ENCODE assay signal across 22 cellular contexts in the genomic region with DNA sequence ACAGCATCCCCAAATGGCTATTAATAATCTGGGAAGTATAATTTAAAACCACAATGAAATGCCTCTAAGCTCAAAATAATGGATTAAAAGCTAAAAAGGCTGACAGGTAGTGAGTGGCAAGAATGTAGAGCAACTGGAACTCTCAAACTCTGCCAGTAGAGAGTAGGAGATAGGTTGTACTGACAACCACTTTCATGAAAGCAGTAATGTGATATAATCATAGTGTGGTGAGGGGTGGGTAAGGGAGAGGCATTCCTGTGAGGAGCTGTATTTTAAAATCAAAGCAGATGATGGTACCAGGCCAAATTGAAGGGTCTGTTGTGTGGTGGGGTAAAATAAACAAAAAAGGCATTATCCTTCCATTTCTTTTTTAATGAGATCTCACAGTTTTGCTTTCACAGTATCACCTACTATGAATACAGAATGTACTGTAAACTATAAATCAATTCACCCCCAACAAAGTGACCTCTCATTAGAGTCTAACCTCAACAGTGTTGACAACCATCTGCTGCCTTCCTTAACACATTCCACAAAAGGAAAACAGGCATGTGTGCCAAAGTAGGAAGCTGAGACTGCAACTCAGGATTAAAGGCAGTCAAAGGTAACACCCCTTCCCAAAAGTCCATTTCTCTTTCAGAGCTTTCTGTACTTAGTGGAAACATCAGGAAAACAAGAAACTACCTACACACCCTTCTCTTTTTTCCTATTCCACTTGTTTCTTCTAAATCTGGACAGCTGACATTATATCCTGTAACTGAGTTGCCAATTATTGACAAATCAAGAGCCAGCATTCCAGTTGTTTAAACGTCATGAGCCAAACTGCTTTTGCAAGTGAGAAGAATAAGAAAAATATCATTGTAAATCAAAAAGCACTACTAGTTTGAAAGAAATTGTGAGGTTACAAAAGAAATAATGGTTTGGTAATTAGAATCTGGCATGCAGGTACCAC.
DNase-seq lines count a peak whose midpoint lies in the region; ATAC-seq, FAIRE-seq and TF ChIP-seq lines count a peak whose summit lies in the region.
"Had no signal": no experiment of that assay in that cellular context is flagged by ENCODE, and none has a peak within 500 bp of the region (broad histone marks: within the 10 kb centered on the region; RNA-seq: fewer than 3 reads in every experiment).

No MANE protein-coding gene starts in this region.

- no peak for TF ChIP-seq EP300 in K562 (IDR thresholded peaks at IDR 0.05; ENCODE audit: low read length)

- no peak overlapping the region for H3K4me2 ChIP-seq in K562 (ENCODE audit: insufficient read depth, low read length)

- DNase-seq in Calu3 = no peak
- DNase-seq in HT-29 (ENCODE audit: low spot score) = peak; percentile 19
- DNase-seq in K562 (ENCODE audit: extremely low read depth in 1 of 4, low spot score in 3 of 4) = no peak
- peak; percentile 10 for DNase-seq in iris pigment epithelial cell (ENCODE audit: low read depth)
- no peak for DNase-seq in T-helper 2 cell
- DNase-seq in activated CD4-positive, alpha-beta T cell treated with anti-CD3 and anti-CD28 coated beads, Interleukin-2, amount 10 ng/mL, durations not matched to agents 24 days and 14 days = no peak
- DNase-seq in prostate gland (ENCODE audit: low spot score) = no peak
- DNase-seq in stimulated activated naive CD8-positive, alpha-beta T cell treated with anti-CD3 and anti-CD28 coated beads, Interleukin-15, amount 100 ng/mL, for 72 hours = no peak
- DNase-seq: activated CD8-positive, alpha-beta memory T cell treated with anti-CD3 and anti-CD28 coated beads, Interleukin-2, amount 10 ng/mL, durations not matched to agents 7 days and 5 days; activated naive CD4-positive, alpha-beta T cell treated with Interleukin-2 at 50 U/mL for 16 hours; BE2C; DMS79; head of caudate nucleus; Kasumi-1; naive B cell; NCI-H187 treated with DMSO at 0.1 percent for 48 hours; stimulated activated CD4-positive, alpha-beta T cell treated with anti-CD3 and anti-CD28 coated beads, Interleukin-1b, Interleukin-23, amount 100 ng/mL, for 48 hours; tibial artery had no signal

- no peaks in the 10 kb centered on the region for H3K27me3 ChIP-seq in K562 (ENCODE audit: control insufficient read depth in 2 of 2, insufficient read depth in 2 of 2, low read length in 2 of 2)
- H3K27me3 ChIP-seq in prostate gland (replicated peaks; ENCODE audit: insufficient read depth) = no peaks in the 10 kb centered on the region
- H3K27me3 ChIP-seq: BE2C, cardiac muscle cell, tibial artery had no signal

- H3K36me3 ChIP-seq in K562 (ENCODE audit: control insufficient read depth, insufficient read depth, low read length) (peaks cover 6% of the 10 kb centered on the region), prostate gland (no peaks in the 10 kb centered on the region)
- H3K36me3 ChIP-seq: BE2C, cardiac muscle cell, tibial artery had no signal

- peak; percentile 31; the same call in 1 of the 3 replicates for ATAC-seq in K562
- no peak for ATAC-seq in stimulated activated naive CD8-positive, alpha-beta T cell treated with anti-CD3 and anti-CD28 coated beads, Interleukin-15, amount 100 ng/mL, for 72 hours
- ATAC-seq: activated CD8-positive, alpha-beta memory T cell treated with anti-CD3 and anti-CD28 coated beads, Interleukin-2, amount 10 ng/mL, durations not matched to agents 7 days and 5 days; GM12878; WTC11 had no signal

- BruUV-seq in Calu3 (replicated peaks; lab: Mats Ljungman, UMichigan) (no TSS peak), K562 (replicated peaks; lab: Mats Ljungman, UMichigan) (no TSS peak)

- H3K9ac ChIP-seq in K562 (ENCODE audit: insufficient read depth in 1 of 2, low read depth in 2 of 2, low read length in 2 of 2) = no peak overlapping the region

- peaks cover 25% of the 10 kb centered on the region for H3K4me1 Mint-ChIP-seq in Calu3 (ENCODE audit: low read depth, unreplicated experiment)
- peaks cover 5% of the 10 kb centered on the region for H3K4me1 Mint-ChIP-seq in activated CD4-positive, alpha-beta T cell treated with anti-CD3 and anti-CD28 coated beads, Interleukin-2, amount 10 ng/mL, durations not matched to agents 24 days and 14 days
- peaks cover 9% of the 10 kb centered on the region for H3K4me1 Mint-ChIP-seq in stimulated activated naive CD8-positive, alpha-beta T cell treated with anti-CD3 and anti-CD28 coated beads, Interleukin-15, amount 100 ng/mL, for 72 hours
- H3K4me1 Mint-ChIP-seq: activated CD8-positive, alpha-beta memory T cell treated with anti-CD3 and anti-CD28 coated beads, Interleukin-2, amount 10 ng/mL, durations not matched to agents 7 days and 5 days; WTC11 had no signal

- peaks cover 85% of the 10 kb centered on the region for H3K79me2 ChIP-seq in K562 (ENCODE audit: control insufficient read depth, insufficient read depth, low read length)

- CTCF ChIA-PET in Calu3 (lab: Charles Lee) = interaction anchor here (1.3 kb wide), 1 partner anchor 226 kb away, joined by 3 read pairs; no protein-coding TSS in a partner anchor
- CTCF ChIA-PET in K562 (lab: Yijun Ruan, JAX; ENCODE audit: low intra/inter-chr PET ratio) = no interaction called here

- H2AFZ ChIP-seq in K562 (ENCODE audit: low read depth, low read length) = no peak overlapping the region

- intact Hi-C loops in Calu3 (cut with micrococcal nuclease; ENCODE audit: unreplicated experiment) (no loop called here), K562 (cut with micrococcal nuclease) (no loop called here), prostate gland (cut with DNase I) (no loop called here)
- intact Hi-C loops in activated CD4-positive, alpha-beta T cell treated with anti-CD3 and anti-CD28 coated beads, Interleukin-2, amount 10 ng/mL, durations not matched to agents 24 days and 14 days (cut with micrococcal nuclease) = no loop called here

- no peaks in the 10 kb centered on the region for H3K27me3 Mint-ChIP-seq in Calu3 (ENCODE audit: unreplicated experiment)
- H3K27me3 Mint-ChIP-seq in activated CD4-positive, alpha-beta T cell treated with anti-CD3 and anti-CD28 coated beads, Interleukin-2, amount 10 ng/mL, durations not matched to agents 24 days and 14 days = no peaks in the 10 kb centered on the region
- no peaks in the 10 kb centered on the region for H3K27me3 Mint-ChIP-seq in stimulated activated naive CD8-positive, alpha-beta T cell treated with anti-CD3 and anti-CD28 coated beads, Interleukin-15, amount 100 ng/mL, for 72 hours
- H3K27me3 Mint-ChIP-seq: activated CD8-positive, alpha-beta memory T cell treated with anti-CD3 and anti-CD28 coated beads, Interleukin-2, amount 10 ng/mL, durations not matched to agents 7 days and 5 days; naive B cell had no signal

- no peak overlapping the region for H3K4me3 Mint-ChIP-seq in Calu3 (ENCODE audit: low read depth, unreplicated experiment)
- H3K4me3 Mint-ChIP-seq in activated CD4-positive, alpha-beta T cell treated with anti-CD3 and anti-CD28 coated beads, Interleukin-2, amount 10 ng/mL, durations not matched to agents 24 days and 14 days = no peak overlapping the region
- H3K4me3 Mint-ChIP-seq in stimulated activated naive CD8-positive, alpha-beta T cell treated with anti-CD3 and anti-CD28 coated beads, Interleukin-15, amount 100 ng/mL, for 72 hours = no peak overlapping the region
- H3K4me3 Mint-ChIP-seq: activated CD8-positive, alpha-beta memory T cell treated with anti-CD3 and anti-CD28 coated beads, Interleukin-2, amount 10 ng/mL, durations not matched to agents 7 days and 5 days; naive B cell; WTC11 had no signal

- no peaks in the 10 kb centered on the region for H3K9me3 Mint-ChIP-seq in Calu3 (ENCODE audit: low read depth, unreplicated experiment)
- peaks cover 3% of the 10 kb centered on the region for H3K9me3 Mint-ChIP-seq in activated CD4-positive, alpha-beta T cell treated with anti-CD3 and anti-CD28 coated beads, Interleukin-2, amount 10 ng/mL, durations not matched to agents 24 days and 14 days
- H3K9me3 Mint-ChIP-seq in stimulated activated naive CD8-positive, alpha-beta T cell treated with anti-CD3 and anti-CD28 coated beads, Interleukin-15, amount 100 ng/mL, for 72 hours = peaks cover 5 to 7% of the 10 kb centered on the region in 2 donors

- TF ChIP-seq POLR2A in K562 (conservative IDR thresholded peaks at IDR 0.05) = no peak
- TF ChIP-seq POLR2A in prostate gland (IDR thresholded peaks at IDR 0.05) = no peak

- POLR2A ChIA-PET in K562 (lab: Yijun Ruan, JAX) = interaction anchor here (0.7 to 1.0 kb wide), 3 partner anchors 8 to 25 kb away, joined by 3 read pairs; no protein-coding TSS in a partner anchor

- no peaks in the 10 kb centered on the region for H3K4me1 ChIP-seq in K562 (replicated peaks in 1 of 2; ENCODE audit: control insufficient read depth in 2 of 2, insufficient read depth in 2 of 2, low read length in 2 of 2)
- no peaks in the 10 kb centered on the region for H3K4me1 ChIP-seq in prostate gland (replicated peaks)
- H3K4me1 ChIP-seq: BE2C had no signal

- no peak for TF ChIP-seq RAD21 in K562 (CRISPR knock-in tag; conservative IDR thresholded peaks at IDR 0.05 in 1 of 2, IDR thresholded peaks at IDR 0.05 in 1 of 2)

- TF ChIP-seq CTCF in Calu3 (IDR thresholded peaks at IDR 0.05; ENCODE audit: unreplicated experiment) = no peak
- no peak for TF ChIP-seq CTCF in K562 (IDR thresholded peaks at IDR 0.05 in 2 of 3, conservative IDR thresholded peaks at IDR 0.05 in 1 of 3; ENCODE audit: insufficient read depth in 2 of 3, low read depth in 1 of 3, low read length in 3 of 3)
- TF ChIP-seq CTCF in prostate gland (IDR thresholded peaks at IDR 0.05) = no peak

- FAIRE-seq in K562 (lab: Jason Lieb, UNC) = no peak
- FAIRE-seq: GM12878 had no signal

- no peak overlapping the region for H3K27ac ChIP-seq in K562 (ENCODE audit: extremely low read depth, low read depth, low read length)
- H3K27ac ChIP-seq in prostate gland = no peak overlapping the region
- H3K27ac ChIP-seq: cardiac muscle cell, HL-60, tibial artery had no signal

- in situ Hi-C loops in K562 (cut with MboI) = no loop called here

- H3K4me3 ChIP-seq in K562 = no peak overlapping the region
- H3K4me3 ChIP-seq in prostate gland = no peak overlapping the region
- H3K4me3 ChIP-seq: cardiac muscle cell, GM12878, tibial artery had no signal

- H4K20me1 ChIP-seq in K562 (replicated peaks; ENCODE audit: control insufficient read depth, insufficient read depth, low read length) = no peaks in the 10 kb centered on the region

- no peaks in the 10 kb centered on the region for H3K9me1 ChIP-seq in K562 (ENCODE audit: control insufficient read depth, insufficient read depth, low read length)

- H3K9me3 ChIP-seq in K562 (replicated peaks; ENCODE audit: control insufficient read depth, insufficient read depth, low read depth, low read length) (no peaks in the 10 kb centered on the region), prostate gland (no peaks in the 10 kb centered on the region)
- H3K9me3 ChIP-seq: BE2C, tibial artery had no signal

- H3K36me3 Mint-ChIP-seq in Calu3 (ENCODE audit: insufficient read depth, unreplicated experiment) = no peaks in the 10 kb centered on the region
- H3K36me3 Mint-ChIP-seq in activated CD4-positive, alpha-beta T cell treated with anti-CD3 and anti-CD28 coated beads, Interleukin-2, amount 10 ng/mL, durations not matched to agents 24 days and 14 days (ENCODE audit: low read depth) = peaks cover 5% of the 10 kb centered on the region

- WGBS in K562 (ENCODE audit: insufficient coverage, low coverage, missing lambda C conversion rate) = 61% methylated on average over 1 of the region's 1 CpG
- 29% methylated on average over 1 of the region's 1 CpG for WGBS in prostate gland

- peak overlapping the region; percentile 30 for H3K27ac Mint-ChIP-seq in Calu3 (ENCODE audit: unreplicated experiment)
- no peak overlapping the region for H3K27ac Mint-ChIP-seq in activated CD4-positive, alpha-beta T cell treated with anti-CD3 and anti-CD28 coated beads, Interleukin-2, amount 10 ng/mL, durations not matched to agents 24 days and 14 days
- no peak overlapping the region for H3K27ac Mint-ChIP-seq in stimulated activated naive CD8-positive, alpha-beta T cell treated with anti-CD3 and anti-CD28 coated beads, Interleukin-15, amount 100 ng/mL, for 72 hours
- H3K27ac Mint-ChIP-seq: activated CD8-positive, alpha-beta memory T cell treated with anti-CD3 and anti-CD28 coated beads, Interleukin-2, amount 10 ng/mL, durations not matched to agents 7 days and 5 days; WTC11 had no signal

Comparison
In these comparisons a context has a peak if more than half of its experiments do, and no peak if none do; other contexts are left out.
1. DNase-seq: peak in HT-29 (single experiment) and iris pigment epithelial cell (single experiment); none in Calu3 (single experiment), K562 (0 of 4), T-helper 2 cell (0 of 5), activated CD4-positive, alpha-beta T cell treated with anti-CD3 and anti-CD28 coated beads, Interleukin-2, amount 10 ng/mL, durations not matched to agents 24 days and 14 days (single experiment), prostate gland (single experiment) and stimulated activated naive CD8-positive, alpha-beta T cell treated with anti-CD3 and anti-CD28 coated beads, Interleukin-15, amount 100 ng/mL, for 72 hours (0 of 2).